Comparison of ENCODE assay signal across 1 cellular context in the genomic region with DNA sequence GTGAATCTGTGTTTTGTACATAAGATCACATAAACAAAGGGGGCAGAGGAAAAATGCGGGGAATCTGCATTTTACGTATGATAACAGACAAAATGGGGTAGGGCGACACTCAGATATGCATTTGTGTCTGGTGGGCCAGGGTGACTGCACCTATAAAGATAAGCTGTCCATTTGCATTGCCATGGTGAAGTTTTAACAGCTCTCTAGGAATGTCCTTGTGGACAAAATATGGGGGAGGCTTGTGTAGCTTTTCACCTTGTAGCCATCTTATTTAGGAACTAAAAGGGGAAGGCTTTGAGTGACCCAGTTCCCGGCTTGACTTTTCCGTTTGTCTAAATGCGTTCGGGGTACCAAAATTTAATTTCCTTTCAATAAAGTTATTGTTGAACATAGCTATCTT.
TF ChIP-seq lines count a peak whose summit lies in the region.

No MANE protein-coding gene starts in this region.

TF ChIP-seq in HepG2, 621 proteins besides CTCF, POLR2A, EP300 and RAD21 (continued from another document):
- TF ChIP-seq, protein P1, sequence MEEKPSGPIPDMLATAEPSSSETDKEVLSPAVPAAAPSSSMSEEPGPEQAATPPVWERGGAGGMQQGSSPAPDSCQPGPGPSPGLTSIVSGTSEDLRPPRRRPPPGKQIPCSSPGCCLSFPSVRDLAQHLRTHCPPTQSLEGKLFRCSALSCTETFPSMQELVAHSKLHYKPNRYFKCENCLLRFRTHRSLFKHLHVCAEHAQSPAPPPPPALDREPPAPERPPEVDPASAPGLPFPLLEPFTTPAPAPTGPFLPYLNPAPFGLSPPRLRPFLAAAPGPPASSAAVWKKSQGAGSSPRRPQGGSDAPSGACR (CRISPR knock-in tag; IDR thresholded peaks at IDR 0.05), result no peak
- peak; percentile 92 for TF ChIP-seq BCL6 (CRISPR knock-in tag; IDR thresholded peaks at IDR 0.05)
TF ChIP-seq in HepG2: peak in this region for 2.
